ENCODE assay signal across 12 cellular contexts in genomic region chr22:32175751-32176644, GRCh38. TPM values are rescaled to one million over a fixed set of nuclear protein-coding genes. Genes with fewer than 3 reads are reported as not detected.
DNase-seq lines count a peak whose midpoint lies in the region; ATAC-seq and TF ChIP-seq lines count a peak whose summit lies in the region.
"Had no signal": no experiment of that assay in that cellular context is flagged by ENCODE, and none has a peak within 500 bp of the region (broad histone marks: within the 10 kb centered on the region; RNA-seq: fewer than 3 reads in every experiment).

No MANE protein-coding gene starts in this region.

- H3K27ac Mint-ChIP-seq in CD4-positive, alpha-beta memory T cell, result no peak overlapping the region
- H3K27ac Mint-ChIP-seq in activated T-helper 17 cell treated with anti-CD3 and anti-CD28 coated beads, Interleukin-2, amount 50 U/mL, for 72 hours, result no peak overlapping the region
- H3K27ac Mint-ChIP-seq: natural killer cell had no signal

- H3K4me1 Mint-ChIP-seq in CD4-positive, alpha-beta memory T cell, result peaks cover 0 to 9% (median 7%) of the 10 kb centered on the region in 4 donors
- no peaks in the 10 kb centered on the region for H3K4me1 Mint-ChIP-seq in activated T-helper 17 cell treated with anti-CD3 and anti-CD28 coated beads, Interleukin-2, amount 50 U/mL, for 72 hours
- H3K4me1 Mint-ChIP-seq: natural killer cell had no signal

- H3K4me1 ChIP-seq in CD4-positive, alpha-beta memory T cell (ENCODE audit: insufficient read depth, low read length), result no peaks in the 10 kb centered on the region
- H3K4me1 ChIP-seq in thyroid gland, result peaks cover 0 to 6% of the 10 kb centered on the region in 2 donors

- no peak for TF ChIP-seq CTCF in thyroid gland (IDR thresholded peaks at IDR 0.05)

- no peak for DNase-seq in CD4-positive, alpha-beta memory T cell
- DNase-seq in D341Med (ENCODE audit: low spot score) (peak; percentile 32), islet precursor cell (peak; percentile 67), thyroid gland (no peak), germinal center (ENCODE audit: low spot score) (no peak), AG20443 (ENCODE audit: low spot score) (no peak)
- DNase-seq: MG63, natural killer cell had no signal

- POLR2A ChIA-PET in CD4-positive, alpha-beta memory T cell (lab: Charles Lee; ENCODE audit: partially characterized antibody), result no interaction called here

- peak overlapping the region; percentile 17 to 74 (median 50) for H3K4me3 Mint-ChIP-seq in CD4-positive, alpha-beta memory T cell
- H3K4me3 Mint-ChIP-seq in activated T-helper 17 cell treated with anti-CD3 and anti-CD28 coated beads, Interleukin-2, amount 50 U/mL, for 72 hours, result peak overlapping the region; percentile 37
- H3K4me3 Mint-ChIP-seq: natural killer cell had no signal

- intact Hi-C loops in CD4-positive, alpha-beta memory T cell (cut with micrococcal nuclease), result no loop called here
- intact Hi-C loops in thyroid gland (cut with DNase I), result no loop called here

- no peak for TF ChIP-seq POLR2A in thyroid gland (IDR thresholded peaks at IDR 0.05)

- no peaks in the 10 kb centered on the region for H3K27me3 ChIP-seq in CD4-positive, alpha-beta memory T cell (ENCODE audit: insufficient read depth, low read length)
- no peaks in the 10 kb centered on the region for H3K27me3 ChIP-seq in thyroid gland

- no peaks in the 10 kb centered on the region for H3K36me3 ChIP-seq in CD4-positive, alpha-beta memory T cell (ENCODE audit: insufficient read depth, low read length)
- no peaks in the 10 kb centered on the region for H3K36me3 ChIP-seq in thyroid gland
- H3K36me3 ChIP-seq: MG63 had no signal

- CTCF ChIA-PET in CD4-positive, alpha-beta memory T cell (lab: Charles Lee; ENCODE audit: partially characterized antibody), result no interaction called here

- H3K4me3 ChIP-seq in CD4-positive, alpha-beta memory T cell (ENCODE audit: low read length in 2 of 2), result no peak overlapping the region
- H3K4me3 ChIP-seq in thyroid gland (replicated peaks in 1 of 3), result no peak overlapping the region
- H3K4me3 ChIP-seq: MG63 had no signal

- H3K27me3 Mint-ChIP-seq in CD4-positive, alpha-beta memory T cell, result peaks cover 17 to 28% of the 10 kb centered on the region in 2 donors
- H3K27me3 Mint-ChIP-seq in activated T-helper 17 cell treated with anti-CD3 and anti-CD28 coated beads, Interleukin-2, amount 50 U/mL, for 72 hours, result peaks cover 13% of the 10 kb centered on the region

- no peaks in the 10 kb centered on the region for H3K36me3 Mint-ChIP-seq in CD4-positive, alpha-beta memory T cell
- H3K36me3 Mint-ChIP-seq in activated T-helper 17 cell treated with anti-CD3 and anti-CD28 coated beads, Interleukin-2, amount 50 U/mL, for 72 hours (ENCODE audit: low read depth), result no peaks in the 10 kb centered on the region
- H3K36me3 Mint-ChIP-seq: natural killer cell had no signal

- 10 to 15% methylated on average over 13 to 27 of the region's 71 CpGs for WGBS in thyroid gland, 2 donors

- no peak overlapping the region for H3K27ac ChIP-seq in CD4-positive, alpha-beta memory T cell (ENCODE audit: low read depth, low read length)
- no peak overlapping the region for H3K27ac ChIP-seq in thyroid gland
- H3K27ac ChIP-seq: epithelial cell of prostate, HL-60 had no signal

- H3K9me3 ChIP-seq in CD4-positive, alpha-beta memory T cell (ENCODE audit: control insufficient read depth in 1 of 2, low read length in 2 of 2), result no peaks in the 10 kb centered on the region
- H3K9me3 ChIP-seq in thyroid gland, result no peaks in the 10 kb centered on the region
- H3K9me3 ChIP-seq: MG63 had no signal

- peaks cover 0 to 2% (median 0%) of the 10 kb centered on the region in 8 donors for H3K9me3 Mint-ChIP-seq in CD4-positive, alpha-beta memory T cell
- no peaks in the 10 kb centered on the region for H3K9me3 Mint-ChIP-seq in activated T-helper 17 cell treated with anti-CD3 and anti-CD28 coated beads, Interleukin-2, amount 50 U/mL, for 72 hours
- H3K9me3 Mint-ChIP-seq: natural killer cell had no signal

- ATAC-seq in activated T-helper 17 cell treated with anti-CD3 and anti-CD28 coated beads, Interleukin-2, amount 50 U/mL, for 72 hours (replicated peaks), result peak; percentile 35
- ATAC-seq: natural killer cell had no signal

RNA-seq across cellular contexts. Expression of gene C22orf42, which starts 16.9 kb away (rescaled TPM):
- not detected for total RNA-seq in CD4-positive, alpha-beta memory T cell
- not detected for polyA plus RNA-seq in CD4-positive, alpha-beta memory T cell
- not detected for total RNA-seq in activated T-helper 17 cell treated with anti-CD3 and anti-CD28 coated beads, Interleukin-2, amount 50 U/mL, for 72 hours
- total RNA-seq in thyroid gland, result not detected
- total RNA-seq: natural killer cell had no signal
- polyA plus RNA-seq: keratinocyte had no signal

RNA-seq across cellular contexts. Expression of gene RFPL2, which starts 28.9 kb away (rescaled TPM):
- total RNA-seq in CD4-positive, alpha-beta memory T cell, result under 1 TPM; 0.61 to 0.81 TPM
- polyA plus RNA-seq in CD4-positive, alpha-beta memory T cell, result 1 to 10 TPM; 3.6 to 4.7 TPM
- total RNA-seq in activated T-helper 17 cell treated with anti-CD3 and anti-CD28 coated beads, Interleukin-2, amount 50 U/mL, for 72 hours, result under 1 TPM; 0.24 to 0.30 TPM
- not detected for total RNA-seq in thyroid gland
- polyA plus RNA-seq: keratinocyte had no signal

Comparison
In these comparisons a context has a peak if more than half of its experiments do, and no peak if none do; other contexts are left out.
1. DNase-seq: peak in D341Med (single experiment) and islet precursor cell (single experiment); none in CD4-positive, alpha-beta memory T cell (0 of 5), thyroid gland (0 of 2), germinal center (single experiment) and AG20443 (single experiment).